Comparison of ENCODE assay signal across 12 cellular contexts in the genomic region with DNA sequence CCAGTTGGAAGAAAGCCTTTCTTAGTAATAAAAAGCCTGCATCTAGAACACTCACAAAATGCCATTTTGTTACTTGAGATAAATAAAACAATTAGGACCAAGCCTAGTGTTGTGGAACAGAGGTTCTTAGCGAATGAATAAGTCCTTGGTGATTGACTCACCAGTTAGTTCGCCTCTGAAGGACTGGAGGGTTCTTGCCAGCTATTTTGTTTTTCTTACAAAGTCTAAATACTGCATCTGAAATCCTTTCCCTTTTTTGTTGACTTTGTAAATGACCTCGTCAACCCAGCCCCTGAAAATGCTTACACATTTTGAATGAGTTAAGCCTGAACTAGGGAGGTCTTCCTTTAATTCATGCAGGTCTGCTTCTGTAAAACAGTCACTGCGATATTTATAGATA. TPM values are rescaled to one million over a fixed set of nuclear protein-coding genes. Genes with fewer than 3 reads are reported as not detected.
DNase-seq lines count a peak whose midpoint lies in the region; ATAC-seq and TF ChIP-seq lines count a peak whose summit lies in the region.
"Had no signal": no experiment of that assay in that cellular context is flagged by ENCODE, and none has a peak within 500 bp of the region (broad histone marks: within the 10 kb centered on the region; RNA-seq: fewer than 3 reads in every experiment).

No MANE protein-coding gene starts in this region.

- no peak for TF ChIP-seq EP300 in SK-N-SH (IDR thresholded peaks at IDR 0.05; ENCODE audit: borderline replicate concordance in 1 of 2, low read depth in 1 of 2, low read length in 1 of 2)

- H3K27ac ChIP-seq in SK-N-SH (ENCODE audit: low read depth in 2 of 2, low read length in 1 of 2), result peak overlapping the region in 1 of 2 experiments; percentile 100; a peak in 3 of 4 replicates

- H3K9ac ChIP-seq in SK-N-SH, result peak overlapping the region; percentile 90

- H3K4me3 ChIP-seq in SK-N-SH (ENCODE audit: low read depth in 2 of 2, low read length in 1 of 2), result peak overlapping the region in 1 of 2 experiments; percentile 47; a peak in 1 of 4 replicates

- TF ChIP-seq RAD21 in SK-N-SH (IDR thresholded peaks at IDR 0.05; ENCODE audit: low read length), result no peak

- H4K20me1 ChIP-seq in SK-N-SH (ENCODE audit: insufficient read depth), result no peaks in the 10 kb centered on the region

- no peaks in the 10 kb centered on the region for H3K9me3 ChIP-seq in SK-N-SH

- H3K9me2 ChIP-seq in SK-N-SH, result no peaks in the 10 kb centered on the region

- POLR2A ChIA-PET in SK-N-SH (lab: Yijun Ruan, JAX), result no interaction called here

- peaks cover 2 to 12% of the 10 kb centered on the region in 2 experiments for H3K36me3 ChIP-seq in SK-N-SH (replicated peaks in 1 of 2; ENCODE audit: control insufficient read depth in 1 of 2, insufficient read depth in 2 of 2, low read length in 1 of 2)

- no peaks in the 10 kb centered on the region for H3K27me3 ChIP-seq in SK-N-SH (ENCODE audit: insufficient read depth)

- WGBS in SK-N-SH (ENCODE audit: low lambda C conversion rate), result 43% methylated on average over 4 of the region's 4 CpGs

- peaks cover 80% of the 10 kb centered on the region for H3K79me2 ChIP-seq in SK-N-SH (ENCODE audit: insufficient read depth)

- H2AFZ ChIP-seq in SK-N-SH (ENCODE audit: low read depth), result no peak overlapping the region

- H3K4me1 ChIP-seq in SK-N-SH (ENCODE audit: control insufficient read depth in 1 of 2, insufficient read depth in 2 of 2, low read depth in 1 of 2, low read length in 1 of 2), result peaks cover 7 to 51% of the 10 kb centered on the region in 2 experiments; a peak in 3 of 4 replicates

- peak overlapping the region; percentile 80 for H3K4me2 ChIP-seq in SK-N-SH

- CTCF ChIA-PET in SK-N-SH (lab: Yijun Ruan, JAX), result interaction anchor here (2.0 kb wide), 1 partner anchor 16 kb away, joined by 6 read pairs; no protein-coding TSS in a partner anchor

- H3F3A ChIP-seq in SK-N-SH (replicated peaks; ENCODE audit: insufficient read depth), result peaks cover 49% of the 10 kb centered on the region

- no peak for ATAC-seq in activated CD4-positive, CD25-positive, alpha-beta regulatory T cell treated with anti-CD3 and anti-CD28 coated beads, Interleukin-2, amount 50 U/mL, for 24 hours

- peak; percentile 81 for DNase-seq in EL
- no peak for DNase-seq in SK-N-SH
- DNase-seq in fibroblast of gingiva (ENCODE audit: low read depth), result peak; percentile 85
- DNase-seq in renal cortical epithelial cell (ENCODE audit: low read depth), result peak; percentile 96
- no peak for DNase-seq in NCI-H2227 treated with DMSO at 0.1 percent for 48 hours (lab: John Stamatoyannopoulos, UW)
- DNase-seq in nucleus accumbens (lab: John Stamatoyannopoulos, UW), result no peak
- no peak for DNase-seq in OCI-M1 (lab: John Stamatoyannopoulos, UW)
- DNase-seq: caudate nucleus, H7, NCI-H187 treated with DMSO at 0.1 percent for 48 hours, SIG-M5 had no signal

- TF ChIP-seq CTCF in SK-N-SH (IDR thresholded peaks at IDR 0.05), result no peak

TF ChIP-seq in SK-N-SH, 30 proteins besides CTCF, POLR2A, EP300 and RAD21:
- TF ChIP-seq, protein P1, sequence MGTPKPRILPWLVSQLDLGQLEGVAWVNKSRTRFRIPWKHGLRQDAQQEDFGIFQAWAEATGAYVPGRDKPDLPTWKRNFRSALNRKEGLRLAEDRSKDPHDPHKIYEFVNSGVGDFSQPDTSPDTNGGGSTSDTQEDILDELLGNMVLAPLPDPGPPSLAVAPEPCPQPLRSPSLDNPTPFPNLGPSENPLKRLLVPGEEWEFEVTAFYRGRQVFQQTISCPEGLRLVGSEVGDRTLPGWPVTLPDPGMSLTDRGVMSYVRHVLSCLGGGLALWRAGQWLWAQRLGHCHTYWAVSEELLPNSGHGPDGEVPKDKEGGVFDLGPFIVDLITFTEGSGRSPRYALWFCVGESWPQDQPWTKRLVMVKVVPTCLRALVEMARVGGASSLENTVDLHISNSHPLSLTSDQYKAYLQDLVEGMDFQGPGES (IDR thresholded peaks at IDR 0.05; ENCODE audit: low read depth, low read length), result no peak
- TF ChIP-seq TAF1 (IDR thresholded peaks at IDR 0.05; ENCODE audit: borderline replicate concordance, low read depth, low read length), result no peak
- TF ChIP-seq JUND (IDR thresholded peaks at IDR 0.05), result peak; percentile 54; the same call in 1 of the 2 replicates
- TF ChIP-seq RFX5 (IDR thresholded peaks at IDR 0.05; ENCODE audit: low read length), result no peak
- TF ChIP-seq, protein P2, sequence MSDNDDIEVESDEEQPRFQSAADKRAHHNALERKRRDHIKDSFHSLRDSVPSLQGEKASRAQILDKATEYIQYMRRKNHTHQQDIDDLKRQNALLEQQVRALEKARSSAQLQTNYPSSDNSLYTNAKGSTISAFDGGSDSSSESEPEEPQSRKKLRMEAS (IDR thresholded peaks at IDR 0.05; ENCODE audit: low read depth), result no peak
- TF ChIP-seq RCOR1 (IDR thresholded peaks at IDR 0.05; ENCODE audit: low read length), result no peak
- TF ChIP-seq, protein P3, sequence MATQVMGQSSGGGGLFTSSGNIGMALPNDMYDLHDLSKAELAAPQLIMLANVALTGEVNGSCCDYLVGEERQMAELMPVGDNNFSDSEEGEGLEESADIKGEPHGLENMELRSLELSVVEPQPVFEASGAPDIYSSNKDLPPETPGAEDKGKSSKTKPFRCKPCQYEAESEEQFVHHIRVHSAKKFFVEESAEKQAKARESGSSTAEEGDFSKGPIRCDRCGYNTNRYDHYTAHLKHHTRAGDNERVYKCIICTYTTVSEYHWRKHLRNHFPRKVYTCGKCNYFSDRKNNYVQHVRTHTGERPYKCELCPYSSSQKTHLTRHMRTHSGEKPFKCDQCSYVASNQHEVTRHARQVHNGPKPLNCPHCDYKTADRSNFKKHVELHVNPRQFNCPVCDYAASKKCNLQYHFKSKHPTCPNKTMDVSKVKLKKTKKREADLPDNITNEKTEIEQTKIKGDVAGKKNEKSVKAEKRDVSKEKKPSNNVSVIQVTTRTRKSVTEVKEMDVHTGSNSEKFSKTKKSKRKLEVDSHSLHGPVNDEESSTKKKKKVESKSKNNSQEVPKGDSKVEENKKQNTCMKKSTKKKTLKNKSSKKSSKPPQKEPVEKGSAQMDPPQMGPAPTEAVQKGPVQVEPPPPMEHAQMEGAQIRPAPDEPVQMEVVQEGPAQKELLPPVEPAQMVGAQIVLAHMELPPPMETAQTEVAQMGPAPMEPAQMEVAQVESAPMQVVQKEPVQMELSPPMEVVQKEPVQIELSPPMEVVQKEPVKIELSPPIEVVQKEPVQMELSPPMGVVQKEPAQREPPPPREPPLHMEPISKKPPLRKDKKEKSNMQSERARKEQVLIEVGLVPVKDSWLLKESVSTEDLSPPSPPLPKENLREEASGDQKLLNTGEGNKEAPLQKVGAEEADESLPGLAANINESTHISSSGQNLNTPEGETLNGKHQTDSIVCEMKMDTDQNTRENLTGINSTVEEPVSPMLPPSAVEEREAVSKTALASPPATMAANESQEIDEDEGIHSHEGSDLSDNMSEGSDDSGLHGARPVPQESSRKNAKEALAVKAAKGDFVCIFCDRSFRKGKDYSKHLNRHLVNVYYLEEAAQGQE (IDR thresholded peaks at IDR 0.05; ENCODE audit: low read depth, low read length), result no peak
- TF ChIP-seq GATA2 (CRISPR knock-in tag; IDR thresholded peaks at IDR 0.05), result no peak
- no peak for TF ChIP-seq CHD2 (IDR thresholded peaks at IDR 0.05; ENCODE audit: low read length, partially characterized antibody)
- TF ChIP-seq GABPA (IDR thresholded peaks at IDR 0.05; ENCODE audit: low read depth), result no peak
- TF ChIP-seq, protein P4, sequence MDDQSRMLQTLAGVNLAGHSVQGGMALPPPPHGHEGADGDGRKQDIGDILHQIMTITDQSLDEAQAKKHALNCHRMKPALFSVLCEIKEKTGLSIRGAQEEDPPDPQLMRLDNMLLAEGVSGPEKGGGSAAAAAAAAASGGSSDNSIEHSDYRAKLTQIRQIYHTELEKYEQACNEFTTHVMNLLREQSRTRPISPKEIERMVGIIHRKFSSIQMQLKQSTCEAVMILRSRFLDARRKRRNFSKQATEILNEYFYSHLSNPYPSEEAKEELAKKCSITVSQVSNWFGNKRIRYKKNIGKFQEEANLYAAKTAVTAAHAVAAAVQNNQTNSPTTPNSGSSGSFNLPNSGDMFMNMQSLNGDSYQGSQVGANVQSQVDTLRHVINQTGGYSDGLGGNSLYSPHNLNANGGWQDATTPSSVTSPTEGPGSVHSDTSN (IDR thresholded peaks at IDR 0.05), result no peak
- TF ChIP-seq FOSL2 (IDR thresholded peaks at IDR 0.05; ENCODE audit: borderline replicate concordance, low read depth), result peak; percentile 64
- TF ChIP-seq TEAD4 (IDR thresholded peaks at IDR 0.05; ENCODE audit: borderline replicate concordance, insufficient read depth), result no peak
- no peak for TF ChIP-seq RXRA (IDR thresholded peaks at IDR 0.05; ENCODE audit: borderline replicate concordance, low read depth)
- TF ChIP-seq, protein P5, sequence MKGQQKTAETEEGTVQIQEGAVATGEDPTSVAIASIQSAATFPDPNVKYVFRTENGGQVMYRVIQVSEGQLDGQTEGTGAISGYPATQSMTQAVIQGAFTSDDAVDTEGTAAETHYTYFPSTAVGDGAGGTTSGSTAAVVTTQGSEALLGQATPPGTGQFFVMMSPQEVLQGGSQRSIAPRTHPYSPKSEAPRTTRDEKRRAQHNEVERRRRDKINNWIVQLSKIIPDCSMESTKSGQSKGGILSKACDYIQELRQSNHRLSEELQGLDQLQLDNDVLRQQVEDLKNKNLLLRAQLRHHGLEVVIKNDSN (IDR thresholded peaks at IDR 0.05; ENCODE audit: borderline replicate concordance, low read depth), result no peak
- no peak for TF ChIP-seq SMC3 (IDR thresholded peaks at IDR 0.05; ENCODE audit: low read depth, low read length)

RNA-seq across cellular contexts. Expression of a gene that starts 45.1 kb away (rescaled TPM):
- polyA plus RNA-seq in SK-N-SH (2012; rRNA removed), result 11.2 and 16.7 TPM in 2 replicates
- polyA plus RNA-seq in SK-N-SH (2012; cell fraction: cytosol; rRNA removed), result 15.4 and 16.4 TPM in 2 replicates
- polyA plus RNA-seq in SK-N-SH (2012; cell fraction: nucleus; rRNA removed), result 13.7 and 35.1 TPM in 2 replicates
- 29.5 and 76.5 TPM in 2 replicates for total RNA-seq in renal cortical epithelial cell

RNA-seq across cellular contexts. Expression of a gene that starts 49.5 kb away (rescaled TPM):
- polyA plus RNA-seq in SK-N-SH (2012; rRNA removed), result 7.6 and 10.5 TPM in 2 replicates
- polyA plus RNA-seq in SK-N-SH (2012; cell fraction: cytosol; rRNA removed), result 2.7 and 5.0 TPM in 2 replicates
- polyA plus RNA-seq in SK-N-SH (2012; cell fraction: nucleus; rRNA removed), result 22.5 and 25.5 TPM in 2 replicates
- total RNA-seq in renal cortical epithelial cell, result 7.6 and 22.5 TPM in 2 replicates

Comparison
In these comparisons a context has a peak if more than half of its experiments do, and no peak if none do; other contexts are left out.
1. DNase-seq: peak in EL (single experiment), fibroblast of gingiva (single experiment) and renal cortical epithelial cell (single experiment); none in SK-N-SH (single experiment), NCI-H2227 treated with DMSO at 0.1 percent for 48 hours (single experiment), nucleus accumbens (0 of 56) and OCI-M1 (single experiment).